1 cellular context compared by ENCODE assay signal in the genomic region with DNA sequence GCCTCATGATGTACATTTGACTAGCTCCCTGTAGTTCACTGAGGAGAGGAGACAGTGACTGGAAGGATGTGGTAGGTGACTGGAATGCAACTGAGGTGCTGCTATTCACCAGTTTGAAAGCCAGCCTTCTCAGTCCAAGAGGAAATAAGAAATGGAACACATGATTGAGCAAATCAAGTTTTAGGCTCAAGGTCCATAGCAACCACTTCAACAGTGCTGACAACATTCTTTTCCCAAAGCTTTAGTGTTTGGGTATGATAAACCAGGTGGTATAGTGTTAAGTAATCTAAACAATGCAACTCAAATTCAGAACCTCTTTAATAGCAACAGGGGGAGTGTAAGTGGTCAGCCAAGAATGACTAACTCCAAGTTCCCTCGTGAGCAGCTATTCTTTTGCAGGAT.
TF ChIP-seq lines count a peak whose summit lies in the region.

No MANE protein-coding gene starts in this region.

TF ChIP-seq in SK-N-SH treated with all-trans-retinoic acid at 6 μM for 48 hours, 23 proteins besides CTCF, POLR2A, EP300 and RAD21 (continued from another document):
- TF ChIP-seq, protein P1, sequence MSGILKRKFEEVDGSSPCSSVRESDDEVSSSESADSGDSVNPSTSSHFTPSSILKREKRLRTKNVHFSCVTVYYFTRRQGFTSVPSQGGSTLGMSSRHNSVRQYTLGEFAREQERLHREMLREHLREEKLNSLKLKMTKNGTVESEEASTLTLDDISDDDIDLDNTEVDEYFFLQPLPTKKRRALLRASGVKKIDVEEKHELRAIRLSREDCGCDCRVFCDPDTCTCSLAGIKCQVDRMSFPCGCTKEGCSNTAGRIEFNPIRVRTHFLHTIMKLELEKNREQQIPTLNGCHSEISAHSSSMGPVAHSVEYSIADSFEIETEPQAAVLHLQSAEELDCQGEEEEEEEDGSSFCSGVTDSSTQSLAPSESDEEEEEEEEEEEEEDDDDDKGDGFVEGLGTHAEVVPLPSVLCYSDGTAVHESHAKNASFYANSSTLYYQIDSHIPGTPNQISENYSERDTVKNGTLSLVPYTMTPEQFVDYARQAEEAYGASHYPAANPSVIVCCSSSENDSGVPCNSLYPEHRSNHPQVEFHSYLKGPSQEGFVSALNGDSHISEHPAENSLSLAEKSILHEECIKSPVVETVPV (CRISPR knock-in tag; IDR thresholded peaks at IDR 0.05) = no peak
- no peak for TF ChIP-seq ZNF70 (CRISPR knock-in tag; IDR thresholded peaks at IDR 0.05)
- no peak for TF ChIP-seq CSDC2 (CRISPR knock-in tag; IDR thresholded peaks at IDR 0.05)
- TF ChIP-seq ZFP3 (CRISPR knock-in tag; IDR thresholded peaks at IDR 0.05) = no peak
- TF ChIP-seq GLIS3 (CRISPR knock-in tag; IDR thresholded peaks at IDR 0.05) = no peak
- no peak for TF ChIP-seq TOX (CRISPR knock-in tag; IDR thresholded peaks at IDR 0.05; ENCODE audit: borderline replicate concordance)
- TF ChIP-seq TCF4 (CRISPR knock-in tag; IDR thresholded peaks at IDR 0.05; ENCODE audit: borderline replicate concordance) = no peak
- no peak for TF ChIP-seq ZC3H10 (CRISPR knock-in tag; IDR thresholded peaks at IDR 0.05)
- TF ChIP-seq PPARA (CRISPR knock-in tag; IDR thresholded peaks at IDR 0.05; ENCODE audit: borderline replicate concordance) = no peak
- TF ChIP-seq ARNTL (CRISPR knock-in tag; IDR thresholded peaks at IDR 0.05; ENCODE audit: borderline replicate concordance, low read depth) = no peak
- no peak for TF ChIP-seq BACH2 (CRISPR knock-in tag; IDR thresholded peaks at IDR 0.05; ENCODE audit: borderline replicate concordance)
- TF ChIP-seq SNAI2 (CRISPR knock-in tag; IDR thresholded peaks at IDR 0.05) = no peak
